ENCODE assay signal across 23 cellular contexts in genomic region chr3:24505678-24506560, GRCh38. TPM values are rescaled to one million over a fixed set of nuclear protein-coding genes. Genes with fewer than 3 reads are reported as not detected.
DNase-seq lines count a peak whose midpoint lies in the region; ATAC-seq and TF ChIP-seq lines count a peak whose summit lies in the region.
"Had no signal": no experiment of that assay in that cellular context is flagged by ENCODE, and none has a peak within 500 bp of the region (broad histone marks: within the 10 kb centered on the region; RNA-seq: fewer than 3 reads in every experiment).

No MANE protein-coding gene starts in this region.

- peaks cover 9% of the 10 kb centered on the region for H3K4me1 Mint-ChIP-seq in type B pancreatic cell (ENCODE audit: unreplicated experiment)
- H3K4me1 Mint-ChIP-seq: stimulated activated effector memory CD8-positive, alpha-beta T cell treated with anti-CD3 and anti-CD28 coated beads, Interleukin-12 subunit alpha, Interleukin-12 subunit beta, amount 100 ng/mL, for 72 hours; T-helper 17 cell had no signal

- no peaks in the 10 kb centered on the region for H3K36me3 Mint-ChIP-seq in type B pancreatic cell
- H3K36me3 Mint-ChIP-seq: stimulated activated effector memory CD8-positive, alpha-beta T cell treated with anti-CD3 and anti-CD28 coated beads, Interleukin-12 subunit alpha, Interleukin-12 subunit beta, amount 100 ng/mL, for 72 hours had no signal

- no peak for TF ChIP-seq CTCF in choroid plexus epithelial cell (conservative IDR thresholded peaks at IDR 0.05; ENCODE audit: low read depth, low read length)
- no peak for TF ChIP-seq CTCF in type B pancreatic cell (conservative IDR thresholded peaks at IDR 0.05)

- in situ Hi-C loops in KBM-7 (cut with MboI; ENCODE audit: low pct_unique_long_range_greater_than_20kb, low sequenced_read_pairs) = no loop called here

- peaks cover 5% of the 10 kb centered on the region for H3K9me3 Mint-ChIP-seq in type B pancreatic cell

- DNase-seq in RPMI7951 (ENCODE audit: low read depth) = peak; percentile 34
- peak; percentile 51 for DNase-seq in choroid plexus epithelial cell (ENCODE audit: low read depth)
- DNase-seq in iris pigment epithelial cell (ENCODE audit: low read depth) = peak; percentile 69
- no peak for DNase-seq in type B pancreatic cell (ENCODE audit: extremely low spot score, unreplicated experiment)
- DNase-seq in NCI-H2081 (lab: John Stamatoyannopoulos, UW) = no peak
- no peak for DNase-seq in KBM-7
- DNase-seq: activated CD4-positive, alpha-beta T cell treated with anti-CD3 and anti-CD28 coated beads for 48 hours; activated naive CD4-positive, alpha-beta T cell treated with Interleukin-2 at 50 U/mL for 16 hours; activated T-cell treated with anti-CD3 and anti-CD28 coated beads, Interleukin-2, amount 50 U/mL, for 48 hours; amygdala; effector memory CD8-positive, alpha-beta T cell; islet precursor cell; Karpas-422; NCI-H146; NCI-H510A; SK-N-SH; stimulated activated CD4-positive, alpha-beta T cell treated with anti-CD3 and anti-CD28 coated beads, Interleukin-2, amount 100 ng/mL, for 48 hours; T-helper 17 cell; upper lobe of right lung had no signal

- H3K4me3 Mint-ChIP-seq in type B pancreatic cell = no peak overlapping the region
- H3K4me3 Mint-ChIP-seq: effector memory CD8-positive, alpha-beta T cell; stimulated activated effector memory CD8-positive, alpha-beta T cell treated with anti-CD3 and anti-CD28 coated beads, Interleukin-12 subunit alpha, Interleukin-12 subunit beta, amount 100 ng/mL, for 72 hours; T-helper 17 cell had no signal

- no peak for ATAC-seq in HG02763 (IDR thresholded peaks at IDR 0.05; ENCODE audit: unreplicated experiment)
- ATAC-seq: effector memory CD8-positive, alpha-beta T cell; stimulated activated effector memory CD8-positive, alpha-beta T cell treated with anti-CD3 and anti-CD28 coated beads, Interleukin-12 subunit alpha, Interleukin-12 subunit beta, amount 100 ng/mL, for 72 hours; T-helper 17 cell; upper lobe of right lung had no signal

- no peak overlapping the region for H3K4me3 ChIP-seq in choroid plexus epithelial cell (ENCODE audit: low read depth, low read length)
- H3K4me3 ChIP-seq: coronary artery, right atrium auricular region, upper lobe of right lung had no signal

- H3K27ac Mint-ChIP-seq in type B pancreatic cell = peak overlapping the region; percentile 11
- H3K27ac Mint-ChIP-seq: effector memory CD8-positive, alpha-beta T cell; stimulated activated effector memory CD8-positive, alpha-beta T cell treated with anti-CD3 and anti-CD28 coated beads, Interleukin-12 subunit alpha, Interleukin-12 subunit beta, amount 100 ng/mL, for 72 hours; T-helper 17 cell had no signal

- H3K27me3 Mint-ChIP-seq in type B pancreatic cell = no peaks in the 10 kb centered on the region
- H3K27me3 Mint-ChIP-seq: effector memory CD8-positive, alpha-beta T cell; T-helper 17 cell had no signal

RNA-seq across cellular contexts. Expression of gene THRB, which starts 11.3 kb away (rescaled TPM):
- 0.24 and 0.98 TPM in 2 replicates for total RNA-seq in RPMI7951 (2014; rRNA removed; shearing (Covaris generic))
- total RNA-seq in type B pancreatic cell (ENCODE audit: low replicate concordance) = 15.6 and 27.3 TPM in 2 replicates

Comparison
In these comparisons a context has a peak if more than half of its experiments do, and no peak if none do; other contexts are left out.
1. DNase-seq: peak in RPMI7951 (single experiment), choroid plexus epithelial cell (single experiment) and iris pigment epithelial cell (single experiment); none in type B pancreatic cell (single experiment), NCI-H2081 (0 of 2) and KBM-7 (single experiment).